ENCODE assay signal across 15 cellular contexts in the genomic region with DNA sequence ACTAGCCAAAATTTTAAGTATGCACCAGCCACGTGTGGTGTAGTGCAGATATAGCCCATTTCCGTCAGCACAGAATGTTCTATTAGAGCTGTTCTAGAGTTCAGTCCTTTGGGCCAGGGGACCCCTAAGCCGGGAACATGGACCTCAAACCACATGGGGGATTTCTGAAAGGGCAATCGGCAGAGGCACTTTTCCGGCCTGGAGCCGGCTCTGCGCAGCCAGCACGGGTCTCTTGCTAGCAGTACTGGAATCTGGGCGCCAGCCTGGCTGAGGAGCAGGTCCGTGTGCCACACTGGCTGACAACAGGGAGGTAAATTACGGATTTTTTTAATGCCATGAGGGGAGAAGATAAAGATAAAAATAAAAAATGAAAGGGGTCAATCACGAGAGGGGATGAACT.
"Had no signal": no experiment of that assay in that cellular context is flagged by ENCODE, and none has a peak within 500 bp of the region (broad histone marks: within the 10 kb centered on the region; RNA-seq: fewer than 3 reads in every experiment).

No MANE protein-coding gene starts in this region.

- DNase-seq: activated CD4-positive, alpha-beta T cell treated with anti-CD3 and anti-CD28 coated beads for 48 hours; activated naive CD8-positive, alpha-beta T cell treated with anti-CD3 and anti-CD28 coated beads, Interleukin-2, amount 10 ng/mL, durations not matched to agents 7 days and 5 days; heart left ventricle; nephron progenitor cell; stimulated activated CD4-positive, alpha-beta T cell treated with anti-CD3 and anti-CD28 coated beads, Interleukin-4, amount 100 ng/mL, for 1 hour; T-cell; T1000 had no signal

- H3K9me3 Mint-ChIP-seq: activated naive CD8-positive, alpha-beta T cell treated with anti-CD3 and anti-CD28 coated beads, Interleukin-2, amount 10 ng/mL, durations not matched to agents 7 days and 5 days; activated T-helper 2 cell treated with anti-CD3 and anti-CD28 coated beads, Interferon-gamma antibody, Interleukin-2, Interleukin-4, amounts not matched to agents 10 μg/mL and 5 μg/mL and 100 μg/mL, durations not matched to agents 14 hours and 24 hours and 36 hours; nephron progenitor cell; T-cell had no signal

- H3K27me3 Mint-ChIP-seq: activated naive CD8-positive, alpha-beta T cell treated with anti-CD3 and anti-CD28 coated beads, Interleukin-2, amount 10 ng/mL, durations not matched to agents 7 days and 5 days; T-cell had no signal

- FAIRE-seq: colon, endothelial cell of umbilical vein, frontal cortex had no signal

- H3K4me3 ChIP-seq: ascending aorta, cardiac muscle cell, heart left ventricle, tibial artery had no signal

- H3K27ac ChIP-seq: ascending aorta, cardiac muscle cell, heart left ventricle, tibial artery, VCaP had no signal

- H3K36me3 ChIP-seq: cardiac muscle cell had no signal

- H3K27me3 ChIP-seq: ascending aorta, cardiac muscle cell, heart left ventricle, tibial artery had no signal

- H3K9me3 ChIP-seq: ascending aorta, heart left ventricle, tibial artery had no signal

- H3K27ac Mint-ChIP-seq: activated naive CD8-positive, alpha-beta T cell treated with anti-CD3 and anti-CD28 coated beads, Interleukin-2, amount 10 ng/mL, durations not matched to agents 7 days and 5 days; activated T-helper 2 cell treated with anti-CD3 and anti-CD28 coated beads, Interferon-gamma antibody, Interleukin-2, Interleukin-4, amounts not matched to agents 10 μg/mL and 5 μg/mL and 100 μg/mL, durations not matched to agents 14 hours and 24 hours and 36 hours; nephron progenitor cell; T-cell had no signal

- H3K4me3 Mint-ChIP-seq: activated naive CD8-positive, alpha-beta T cell treated with anti-CD3 and anti-CD28 coated beads, Interleukin-2, amount 10 ng/mL, durations not matched to agents 7 days and 5 days; nephron progenitor cell; T-cell had no signal
